Comparison of ENCODE assay signal across 8 cellular contexts in the genomic region with DNA sequence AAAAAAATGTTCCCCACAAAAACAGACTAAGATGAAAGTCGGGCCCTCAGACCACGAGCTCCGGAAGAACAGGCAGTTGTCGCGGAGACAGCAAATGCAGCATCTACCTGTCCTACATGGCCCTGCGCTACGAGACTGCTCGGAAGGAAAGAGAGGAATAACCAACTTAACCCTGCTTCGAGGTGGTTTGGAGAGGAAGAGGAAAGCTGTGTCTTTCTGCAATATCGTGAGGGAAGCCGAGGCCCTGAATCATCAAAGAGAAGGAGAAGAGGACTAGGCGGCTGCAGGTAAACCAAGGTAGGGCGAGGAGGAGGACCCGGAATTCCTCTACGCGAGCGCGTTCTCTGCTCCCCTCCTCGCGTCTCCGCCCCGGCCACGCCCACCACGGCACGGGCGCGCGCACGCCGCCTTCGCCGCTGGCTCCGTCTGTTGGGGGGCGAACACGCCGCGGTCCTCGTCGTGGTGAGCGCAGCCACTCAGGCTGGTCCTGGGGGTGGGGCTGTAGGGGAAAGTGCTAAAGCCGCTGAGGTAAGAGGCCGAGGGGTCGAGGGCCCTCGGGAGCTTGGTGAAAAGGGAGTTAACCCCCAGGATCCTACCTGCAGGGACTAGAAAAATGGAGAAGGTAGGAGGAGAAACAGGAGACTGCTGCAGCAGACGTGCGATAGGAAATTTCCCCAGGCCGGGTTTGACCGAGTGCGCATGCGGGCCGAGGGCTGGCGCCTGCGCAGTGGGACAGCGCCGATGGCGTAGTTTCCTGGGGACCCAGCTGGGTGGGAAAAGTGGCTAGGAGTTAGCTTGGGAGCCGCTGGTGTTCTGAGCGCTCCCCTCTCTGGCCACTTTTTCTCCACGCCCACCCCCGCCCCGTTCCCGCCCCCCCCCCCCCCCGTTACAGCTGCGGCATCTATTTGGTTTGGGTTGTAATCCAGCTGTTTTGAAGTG. TPM values are rescaled to one million over a fixed set of nuclear protein-coding genes. Genes with fewer than 3 reads are reported as not detected.
DNase-seq lines count a peak whose midpoint lies in the region; ATAC-seq and TF ChIP-seq lines count a peak whose summit lies in the region.

A gene (plus strand): TSS at position 402 of the 939 bp plus-strand sequence. CDS start 7,903 bp downstream, outside the sequence.
A gene with protein sequence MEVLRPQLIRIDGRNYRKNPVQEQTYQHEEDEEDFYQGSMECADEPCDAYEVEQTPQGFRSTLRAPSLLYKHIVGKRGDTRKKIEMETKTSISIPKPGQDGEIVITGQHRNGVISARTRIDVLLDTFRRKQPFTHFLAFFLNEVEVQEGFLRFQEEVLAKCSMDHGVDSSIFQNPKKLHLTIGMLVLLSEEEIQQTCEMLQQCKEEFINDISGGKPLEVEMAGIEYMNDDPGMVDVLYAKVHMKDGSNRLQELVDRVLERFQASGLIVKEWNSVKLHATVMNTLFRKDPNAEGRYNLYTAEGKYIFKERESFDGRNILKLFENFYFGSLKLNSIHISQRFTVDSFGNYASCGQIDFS (minus strand): TSS at position 666 of the 939 bp plus-strand sequence. CDS start 2,978 bp downstream, outside the sequence.

- H3K4me1 Mint-ChIP-seq in Calu3 (ENCODE audit: low read depth, unreplicated experiment): peaks cover 27% of the 10 kb centered on the region

- DNase-seq in Calu3: peak; percentile 98
- peak; percentile 75 for DNase-seq in HuH-7 (ENCODE audit: low spot score)
- peak; percentile 96 for DNase-seq in activated CD8-positive, alpha-beta memory T cell treated with anti-CD3 and anti-CD28 coated beads, Interleukin-2, amount 50 U/mL, for 4 hours
- peak; percentile 97 for DNase-seq in mesenteric fat pad (ENCODE audit: low spot score)
- DNase-seq in stimulated activated CD8-positive, alpha-beta memory T cell treated with anti-CD3 and anti-CD28 coated beads, Interleukin-15, amount 100 ng/mL, for 1 hour (ENCODE audit: low read depth): peak; percentile 86

- peak within 1 kb of the TSS; percentile 92 for H3K27ac Mint-ChIP-seq in Calu3 (ENCODE audit: unreplicated experiment)

- H3F3A ChIP-seq in OCI-LY1 (ENCODE audit: insufficient read depth, low read length): peaks cover 7% of the 10 kb centered on the region

- peak within 1 kb of the TSS; percentile 100 for H3K4me2 ChIP-seq in OCI-LY1 (ENCODE audit: low read length)

- no TSS peak for BruUV-seq in Calu3 (replicated peaks; lab: Mats Ljungman, UMichigan)

- H3K27me3 Mint-ChIP-seq in Calu3 (ENCODE audit: unreplicated experiment): no peaks in the 10 kb centered on the region

- H3K9ac ChIP-seq in OCI-LY1 (ENCODE audit: low read length): peak within 1 kb of the TSS; percentile 88

- H3K36me3 Mint-ChIP-seq in Calu3 (ENCODE audit: insufficient read depth, unreplicated experiment): peaks cover 65% of the 10 kb centered on the region

- CTCF ChIA-PET in Calu3 (lab: Charles Lee): interaction anchor here (0.6 to 1.5 kb wide), 7 partner anchors 14 to 167 kb away, joined by 3 to 7 read pairs (median 4); no protein-coding TSS in a partner anchor

- H3K9me3 Mint-ChIP-seq in Calu3 (ENCODE audit: low read depth, unreplicated experiment): no peaks in the 10 kb centered on the region

- H3K4me3 Mint-ChIP-seq in Calu3 (ENCODE audit: low read depth, unreplicated experiment): peak within 1 kb of the TSS; percentile 97

- no peaks in the 10 kb centered on the region for H3K9me3 ChIP-seq in OCI-LY1 (ENCODE audit: low read length)

- H3K4me3 ChIP-seq in OCI-LY1 (ENCODE audit: low read depth, low read length, poor library complexity, severe bottlenecking): peak within 1 kb of the TSS; percentile 89

- H3K36me3 ChIP-seq in OCI-LY1 (ENCODE audit: insufficient read depth, low read length): peaks cover 17% of the 10 kb centered on the region; the same call in 1 of the 2 replicates

- H3K27me3 ChIP-seq in OCI-LY1 (ENCODE audit: insufficient read depth, low read length): no peaks in the 10 kb centered on the region

- peaks cover 38% of the 10 kb centered on the region for H3K79me2 ChIP-seq in OCI-LY1 (ENCODE audit: insufficient read depth, low read length)

- H3K9me2 ChIP-seq in OCI-LY1 (ENCODE audit: low read depth, low read length): no peaks in the 10 kb centered on the region

- peak within 1 kb of the TSS; percentile 89 for H3K27ac ChIP-seq in OCI-LY1 (ENCODE audit: low read depth, low read length, poor library complexity, severe bottlenecking)

- peaks cover 47% of the 10 kb centered on the region for H3K4me1 ChIP-seq in OCI-LY1 (ENCODE audit: insufficient read depth, low read length, severe bottlenecking)

- in situ Hi-C loops in endometrial microvascular endothelial cells (cut with HindIII; ENCODE audit: inconsistent ontology term, low pct_unique_long_range_greater_than_20kb, low sequenced_read_pairs): no loop called here

- 0 out of 2 replicates have a peak within 1 kb of the TSS, but pooled peaks have one; percentile 39 for H2AFZ ChIP-seq in OCI-LY1 (ENCODE audit: low read length)

- intact Hi-C loops in Calu3 (cut with micrococcal nuclease; ENCODE audit: unreplicated experiment): loop anchor here (1.0 to 10.0 kb wide), 2 partner anchors 45 to 321 kb away; no protein-coding TSS in a partner anchor

- H4K20me1 ChIP-seq in OCI-LY1 (ENCODE audit: insufficient read depth, low read length): no peaks in the 10 kb centered on the region

- TF ChIP-seq CTCF in Calu3 (IDR thresholded peaks at IDR 0.05; ENCODE audit: unreplicated experiment) (no peak), OCI-LY1 (IDR thresholded peaks at IDR 0.05; ENCODE audit: low read length) (no peak)

- peak; percentile 62 for ATAC-seq in GM21447 (IDR thresholded peaks at IDR 0.05; ENCODE audit: unreplicated experiment)

RNA-seq across cellular contexts. Expression of the first gene that starts in this region (rescaled TPM):
- total RNA-seq in Calu3 (2022) (118 and 119 TPM in 2 replicates), endometrial microvascular endothelial cells (ENCODE audit: inconsistent ontology term) (45.6 TPM), mesenteric fat pad (80.9 TPM)

RNA-seq across cellular contexts. Expression of the second gene that starts in this region (rescaled TPM):
- 51.3 and 59.3 TPM in 2 replicates for total RNA-seq in Calu3 (2022)
- total RNA-seq in endometrial microvascular endothelial cells (ENCODE audit: inconsistent ontology term): 61.0 TPM
- total RNA-seq in mesenteric fat pad: 29.2 TPM

Comparison
In these comparisons a context has a peak if more than half of its experiments do, and no peak if none do; other contexts are left out.
1. Peak in every context shown above with its lines: DNase-seq, ATAC-seq, H3K4me3 ChIP-seq and H3K27ac ChIP-seq.